Comparison of ENCODE assay signal across 8 cellular contexts in genomic region chr18:24427484-24427883, GRCh38. TPM values are rescaled to one million over a fixed set of nuclear protein-coding genes. Genes with fewer than 3 reads are reported as not detected.
A peak's percentile ranks its signal among the peaks of the same experiment; 100 is the strongest.
DNase-seq lines count a peak whose midpoint lies in the region; ATAC-seq and TF ChIP-seq lines count a peak whose summit lies in the region.

No MANE protein-coding gene starts in this region.

- WGBS in upper lobe of left lung, 2 donors, result 52 to 53% methylated on average over 3 of the region's 3 CpGs

- peaks cover 0 to 3% (median 0%) of the 10 kb centered on the region in 4 donors for H3K9me3 ChIP-seq in upper lobe of left lung

- peaks cover 15% of the 10 kb centered on the region for H3K27me3 Mint-ChIP-seq in activated naive CD8-positive, alpha-beta T cell

- peaks cover 0 to 17% (median 0%) of the 10 kb centered on the region in 4 donors for H3K36me3 ChIP-seq in upper lobe of left lung

- ATAC-seq in upper lobe of left lung (ENCODE audit: low FRiP score in 2 of 2) (no peak), HG03135 (IDR thresholded peaks at IDR 0.05; ENCODE audit: unreplicated experiment) (no peak)

- peak overlapping the region; percentile 89 for H3K27ac Mint-ChIP-seq in activated naive CD8-positive, alpha-beta T cell

- H3K36me3 Mint-ChIP-seq in activated naive CD8-positive, alpha-beta T cell, result peaks cover 30% of the 10 kb centered on the region

- H3K4me3 ChIP-seq in AG09309 (ENCODE audit: control insufficient read depth, low read depth, low read length) (peak overlapping the region; percentile 85), HFF-Myc (replicated peaks; ENCODE audit: low read depth, low read length) (peak overlapping the region; percentile 78), upper lobe of left lung (peak overlapping the region in 3 of 4 donors; percentile 84 to 97 (median 86))

- H3K27me3 ChIP-seq in upper lobe of left lung, result no peaks in the 10 kb centered on the region

- TF ChIP-seq CTCF in AG09309 (IDR thresholded peaks at IDR 0.05; ENCODE audit: control insufficient read depth, insufficient read depth, low read depth, low read length, missing control alignments) (no peak), HFF-Myc (IDR thresholded peaks at IDR 0.05; ENCODE audit: low read depth, low read length, missing control alignments) (no peak), upper lobe of left lung (IDR thresholded peaks at IDR 0.05) (no peak)

- peaks cover 19% of the 10 kb centered on the region for H3K4me1 Mint-ChIP-seq in activated naive CD8-positive, alpha-beta T cell (ENCODE audit: low read depth)

- H3K4me1 ChIP-seq in upper lobe of left lung, result peaks cover 5 to 18% (median 9%) of the 10 kb centered on the region in 4 donors

- peaks cover 4% of the 10 kb centered on the region for H3K9me3 Mint-ChIP-seq in activated naive CD8-positive, alpha-beta T cell (ENCODE audit: low read depth)

- DNase-seq in AG09309 (ENCODE audit: low read depth), result no peak
- DNase-seq in HFF-Myc (ENCODE audit: extremely low read depth, low read depth), result no peak
- peak; percentile 42 for DNase-seq in kidney tubule cell (ENCODE audit: low spot score)
- DNase-seq in upper lobe of left lung, result no peak
- no peak for DNase-seq in NCI-H510A treated with DMSO at 0.1 percent for 48 hours (lab: John Stamatoyannopoulos, UW)
- DNase-seq in COLO829 (ENCODE audit: low spot score), result no peak

- peak overlapping the region in 1 of 4 donors; percentile 83 for H3K27ac ChIP-seq in upper lobe of left lung

- no peak for TF ChIP-seq POLR2A in upper lobe of left lung (IDR thresholded peaks at IDR 0.05)

- H3K4me3 Mint-ChIP-seq in activated naive CD8-positive, alpha-beta T cell, result peak overlapping the region; percentile 88

- no peak for TF ChIP-seq EP300 in upper lobe of left lung (IDR thresholded peaks at IDR 0.05)

RNA-seq across cellular contexts. Expression of gene IMPACT, which starts 1.0 kb away (rescaled TPM):
- 10 to 100 TPM in 5 of 6 donors, 1 to 10 TPM in 1; 4.6 to 40.8 (median 18.2) TPM for total RNA-seq in upper lobe of left lung

RNA-seq across cellular contexts. Expression of gene OSBPL1A, which starts 29.9 kb away (rescaled TPM):
- 10 to 100 TPM; 33.3 to 64.5 (median 55.4) TPM for total RNA-seq in upper lobe of left lung

RNA-seq across cellular contexts. Expression of gene HRH4, which starts 33.0 kb away (rescaled TPM):
- 1 to 10 TPM in 1 of 6 donors, under 1 TPM in 3, not detected in 2; 0.10 to 1.1 (median 0.45) TPM for total RNA-seq in upper lobe of left lung
